Comparison of ENCODE assay signal across 25 cellular contexts in genomic region chr11:134737563-134738510, GRCh38.
"Had no signal": no experiment of that assay in that cellular context is flagged by ENCODE, and none has a peak within 500 bp of the region (broad histone marks: within the 10 kb centered on the region; RNA-seq: fewer than 3 reads in every experiment).

No MANE protein-coding gene starts in this region.

- H3K9me3 ChIP-seq: gastrocnemius medialis, left lung, lower lobe of right lung, prostate gland, right atrium auricular region, sigmoid colon, stomach, thyroid gland had no signal

- H3K9ac ChIP-seq: neural progenitor cell had no signal

- H3K4me3 ChIP-seq: dorsolateral prefrontal cortex, gastrocnemius medialis, left lung, lower lobe of right lung, neural progenitor cell, prostate gland, right atrium auricular region, sigmoid colon, stomach, thyroid gland had no signal

- H3K9me3 Mint-ChIP-seq: memory B cell; naive thymus-derived CD4-positive, alpha-beta T cell; nephron; neural progenitor cell; stimulated activated naive B cell treated with anti-CD40 and anti-IgM and Interleukin-4, amounts not matched to agents 10 μg/mL and 1 μg/mL and 100 μg/mL, for 72 hours had no signal

- H3K36me3 Mint-ChIP-seq: memory B cell; naive thymus-derived CD4-positive, alpha-beta T cell; neural progenitor cell; stimulated activated naive B cell treated with anti-CD40 and anti-IgM and Interleukin-4, amounts not matched to agents 10 μg/mL and 1 μg/mL and 100 μg/mL, for 72 hours had no signal

- H3K27ac Mint-ChIP-seq: memory B cell; naive thymus-derived CD4-positive, alpha-beta T cell; nephron; neural progenitor cell; stimulated activated naive B cell treated with anti-CD40 and anti-IgM and Interleukin-4, amounts not matched to agents 10 μg/mL and 1 μg/mL and 100 μg/mL, for 72 hours had no signal

- H2AFZ ChIP-seq: neural progenitor cell had no signal

- ATAC-seq: gastrocnemius medialis; left cardiac atrium; left lung; lower lobe of right lung; naive thymus-derived CD4-positive, alpha-beta T cell; stimulated activated naive B cell treated with anti-CD40 and anti-IgM and Interleukin-4, amounts not matched to agents 10 μg/mL and 1 μg/mL and 100 μg/mL, for 72 hours had no signal

- H3K4me1 Mint-ChIP-seq: memory B cell; naive thymus-derived CD4-positive, alpha-beta T cell; stimulated activated naive B cell treated with anti-CD40 and anti-IgM and Interleukin-4, amounts not matched to agents 10 μg/mL and 1 μg/mL and 100 μg/mL, for 72 hours had no signal

- H3K27me3 ChIP-seq: gastrocnemius medialis, neural progenitor cell, right atrium auricular region, sigmoid colon, thyroid gland had no signal

- H3K27me3 Mint-ChIP-seq: memory B cell had no signal

- H3K27ac ChIP-seq: dorsolateral prefrontal cortex, gastrocnemius medialis, left lung, lower lobe of right lung, neural progenitor cell, prostate gland, right atrium auricular region, sigmoid colon, stomach had no signal

- H3K4me2 ChIP-seq: neural progenitor cell had no signal

- H3K36me3 ChIP-seq: gastrocnemius medialis, left lung, lower lobe of right lung, neural progenitor cell, prostate gland, right atrium auricular region, sigmoid colon, stomach, thyroid gland had no signal

- H3K4me3 Mint-ChIP-seq: memory B cell; naive thymus-derived CD4-positive, alpha-beta T cell; nephron; neural progenitor cell; stimulated activated naive B cell treated with anti-CD40 and anti-IgM and Interleukin-4, amounts not matched to agents 10 μg/mL and 1 μg/mL and 100 μg/mL, for 72 hours had no signal

- DNase-seq: central memory CD4-positive, alpha-beta T cell; effector CD4-positive, alpha-beta T cell; foreskin fibroblast; gastrocnemius medialis; head of caudate nucleus; kidney; left cardiac atrium; left lung; lower lobe of right lung; midbrain; naive thymus-derived CD4-positive, alpha-beta T cell; nucleus accumbens; sigmoid colon; stimulated activated CD4-positive, alpha-beta T cell treated with anti-CD3 and anti-CD28 coated beads, Interleukin-15, amount 100 ng/mL, for 24 hours; stimulated activated CD4-positive, alpha-beta T cell treated with anti-CD3 and anti-CD28 coated beads, Interleukin-2, amount 100 ng/mL, for 48 hours; stimulated activated naive B cell treated with anti-CD40 and anti-IgM and Interleukin-4, amounts not matched to agents 10 μg/mL and 1 μg/mL and 100 μg/mL, for 72 hours; stomach; thyroid gland; trophoblast cell had no signal

- H3K4me1 ChIP-seq: gastrocnemius medialis, prostate gland had no signal
